ENCODE assay signal across 8 cellular contexts in the genomic region with DNA sequence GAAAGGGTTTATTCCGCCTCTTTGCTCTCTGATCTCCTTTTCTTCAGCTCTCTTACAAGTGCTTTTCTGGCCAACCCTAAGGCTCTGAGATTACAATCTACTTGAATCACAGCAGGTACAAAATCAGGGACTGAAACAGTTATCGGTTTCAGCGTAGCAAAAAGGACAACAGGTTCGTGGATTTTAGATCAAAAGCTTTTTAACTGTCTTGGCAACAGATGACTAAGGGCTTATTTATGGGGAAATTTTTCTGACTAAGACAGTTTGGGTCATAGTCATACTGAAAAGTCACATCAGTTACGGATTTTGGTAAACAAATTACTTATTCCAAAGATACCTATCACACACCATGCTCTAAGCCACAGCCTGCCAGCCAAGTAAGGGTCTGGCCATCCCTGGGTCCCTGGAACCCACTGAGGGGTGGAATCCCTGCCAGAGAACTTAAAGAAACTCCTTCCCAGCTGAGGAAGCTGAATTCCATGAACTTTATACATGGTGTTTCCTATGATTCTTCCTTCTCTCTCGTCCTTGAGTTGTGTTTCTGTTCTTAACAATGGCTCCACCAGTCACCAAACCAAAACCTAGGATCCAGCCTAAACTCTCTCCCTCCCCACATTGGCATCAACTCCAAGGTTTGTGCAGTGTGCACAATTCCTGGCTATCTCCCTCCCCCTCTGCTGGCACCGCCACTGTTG.
DNase-seq lines count a peak whose midpoint lies in the region; ATAC-seq lines count a peak whose summit lies in the region.

No MANE protein-coding gene starts in this region.

- H3K36me3 Mint-ChIP-seq in CD4-positive, alpha-beta memory T cell, result peaks cover 14 to 30% of the 10 kb centered on the region in 2 donors
- peaks cover 24% of the 10 kb centered on the region for H3K36me3 Mint-ChIP-seq in activated T-helper 1 cell treated with anti-CD3 and anti-CD28 coated beads, Interleukin-12 subunit alpha, Interleukin-12 subunit beta, Interleukin-2, Interleukin-4 antibody, amounts not matched to agents 30 ng/mL and 10 ng/mL and 1 ng/mL, durations not matched to agents 14 hours and 24 hours and 36 hours (ENCODE audit: low read depth)
- peaks cover 27% of the 10 kb centered on the region for H3K36me3 Mint-ChIP-seq in stimulated activated naive CD8-positive, alpha-beta T cell treated with anti-CD3 and anti-CD28 coated beads, Interleukin-15, Interleukin-2, amounts not matched to agents 100 ng/mL and 50 ng/mL, for 24 hours (ENCODE audit: low read depth)

- peaks cover 5% of the 10 kb centered on the region for H3K36me3 ChIP-seq in CD4-positive, alpha-beta memory T cell (ENCODE audit: insufficient read depth, low read length)
- H3K36me3 ChIP-seq in iPS-15b (ENCODE audit: control insufficient read depth, insufficient read depth, low read length), result no peaks in the 10 kb centered on the region

- ATAC-seq in GM19351 (IDR thresholded peaks at IDR 0.05; ENCODE audit: unreplicated experiment) (peak; percentile 57), HG03520 (IDR thresholded peaks at IDR 0.05; ENCODE audit: unreplicated experiment) (peak; percentile 45)

- H3K4me1 ChIP-seq in CD4-positive, alpha-beta memory T cell (ENCODE audit: insufficient read depth, low read length), result peaks cover 34% of the 10 kb centered on the region
- peaks cover 11% of the 10 kb centered on the region for H3K4me1 ChIP-seq in iPS-15b (ENCODE audit: control insufficient read depth, insufficient read depth, low read length)

- no peaks in the 10 kb centered on the region for H3K27me3 ChIP-seq in CD4-positive, alpha-beta memory T cell (ENCODE audit: insufficient read depth, low read length)
- H3K27me3 ChIP-seq in iPS-15b (ENCODE audit: control insufficient read depth, insufficient read depth, low read length), result peaks cover 24% of the 10 kb centered on the region

- H3K27ac Mint-ChIP-seq in CD4-positive, alpha-beta memory T cell, result peak overlapping the region; percentile 92 to 100 (median 97)
- peak overlapping the region; percentile 99 for H3K27ac Mint-ChIP-seq in activated T-helper 1 cell treated with anti-CD3 and anti-CD28 coated beads, Interleukin-12 subunit alpha, Interleukin-12 subunit beta, Interleukin-2, Interleukin-4 antibody, amounts not matched to agents 30 ng/mL and 10 ng/mL and 1 ng/mL, durations not matched to agents 14 hours and 24 hours and 36 hours
- peak overlapping the region; percentile 96 for H3K27ac Mint-ChIP-seq in stimulated activated naive CD8-positive, alpha-beta T cell treated with anti-CD3 and anti-CD28 coated beads, Interleukin-15, Interleukin-2, amounts not matched to agents 100 ng/mL and 50 ng/mL, for 24 hours

- no peaks in the 10 kb centered on the region for H3K9me3 Mint-ChIP-seq in CD4-positive, alpha-beta memory T cell
- H3K9me3 Mint-ChIP-seq in activated T-helper 1 cell treated with anti-CD3 and anti-CD28 coated beads, Interleukin-12 subunit alpha, Interleukin-12 subunit beta, Interleukin-2, Interleukin-4 antibody, amounts not matched to agents 30 ng/mL and 10 ng/mL and 1 ng/mL, durations not matched to agents 14 hours and 24 hours and 36 hours, result peaks cover 12% of the 10 kb centered on the region
- H3K9me3 Mint-ChIP-seq in stimulated activated naive CD8-positive, alpha-beta T cell treated with anti-CD3 and anti-CD28 coated beads, Interleukin-15, Interleukin-2, amounts not matched to agents 100 ng/mL and 50 ng/mL, for 24 hours, result peaks cover 4% of the 10 kb centered on the region

- no peaks in the 10 kb centered on the region for H3K9me3 ChIP-seq in CD4-positive, alpha-beta memory T cell (ENCODE audit: control insufficient read depth in 1 of 2, low read length in 2 of 2)
- H3K9me3 ChIP-seq in iPS-15b (ENCODE audit: control insufficient read depth, insufficient read depth, low read length), result no peaks in the 10 kb centered on the region

- peak overlapping the region; percentile 89 to 100 (median 96) for H3K4me3 Mint-ChIP-seq in CD4-positive, alpha-beta memory T cell
- peak overlapping the region; percentile 91 for H3K4me3 Mint-ChIP-seq in activated T-helper 1 cell treated with anti-CD3 and anti-CD28 coated beads, Interleukin-12 subunit alpha, Interleukin-12 subunit beta, Interleukin-2, Interleukin-4 antibody, amounts not matched to agents 30 ng/mL and 10 ng/mL and 1 ng/mL, durations not matched to agents 14 hours and 24 hours and 36 hours
- H3K4me3 Mint-ChIP-seq in stimulated activated naive CD8-positive, alpha-beta T cell treated with anti-CD3 and anti-CD28 coated beads, Interleukin-15, Interleukin-2, amounts not matched to agents 100 ng/mL and 50 ng/mL, for 24 hours, result peak overlapping the region; percentile 90

- H3K27ac ChIP-seq in CD4-positive, alpha-beta memory T cell (ENCODE audit: low read depth, low read length), result peak overlapping the region; percentile 76

- peak; percentile 51 to 74 (median 61) for DNase-seq in CD4-positive, alpha-beta memory T cell
- peak; percentile 54 for DNase-seq in activated T-helper 1 cell treated with anti-CD3 and anti-CD28 coated beads, Interleukin-12 subunit alpha, Interleukin-12 subunit beta, Interleukin-2, Interleukin-4 antibody, amounts not matched to agents 30 ng/mL and 10 ng/mL and 1 ng/mL, durations not matched to agents 14 hours and 24 hours and 36 hours (ENCODE audit: low spot score)
- DNase-seq in DMS153 treated with DMSO at 0.1 percent for 48 hours (lab: John Stamatoyannopoulos, UW; ENCODE audit: unreplicated experiment) (no peak), NCI-H128 (lab: John Stamatoyannopoulos, UW; ENCODE audit: unreplicated experiment) (no peak)

- POLR2A ChIA-PET in CD4-positive, alpha-beta memory T cell (lab: Charles Lee; ENCODE audit: partially characterized antibody), result interaction anchor here (1.0 to 3.0 kb wide), 16 partner anchors 18 to 233 kb away, joined by 3 to 25 read pairs (median 5); partner anchors contain the start of genes CDNF, HSPA14 and MSANTD7

- H3K27me3 Mint-ChIP-seq in CD4-positive, alpha-beta memory T cell, result no peaks in the 10 kb centered on the region
- no peaks in the 10 kb centered on the region for H3K27me3 Mint-ChIP-seq in activated T-helper 1 cell treated with anti-CD3 and anti-CD28 coated beads, Interleukin-12 subunit alpha, Interleukin-12 subunit beta, Interleukin-2, Interleukin-4 antibody, amounts not matched to agents 30 ng/mL and 10 ng/mL and 1 ng/mL, durations not matched to agents 14 hours and 24 hours and 36 hours (ENCODE audit: insufficient read depth)
- H3K27me3 Mint-ChIP-seq in stimulated activated naive CD8-positive, alpha-beta T cell treated with anti-CD3 and anti-CD28 coated beads, Interleukin-15, Interleukin-2, amounts not matched to agents 100 ng/mL and 50 ng/mL, for 24 hours, result no peaks in the 10 kb centered on the region

- no peak overlapping the region for H3K9ac ChIP-seq in iPS-15b (ENCODE audit: low read depth, low read length)

- peaks cover 30 to 50% (median 40%) of the 10 kb centered on the region in 4 donors for H3K4me1 Mint-ChIP-seq in CD4-positive, alpha-beta memory T cell
- peaks cover 74% of the 10 kb centered on the region for H3K4me1 Mint-ChIP-seq in activated T-helper 1 cell treated with anti-CD3 and anti-CD28 coated beads, Interleukin-12 subunit alpha, Interleukin-12 subunit beta, Interleukin-2, Interleukin-4 antibody, amounts not matched to agents 30 ng/mL and 10 ng/mL and 1 ng/mL, durations not matched to agents 14 hours and 24 hours and 36 hours (ENCODE audit: low read depth)
- peaks cover 76% of the 10 kb centered on the region for H3K4me1 Mint-ChIP-seq in stimulated activated naive CD8-positive, alpha-beta T cell treated with anti-CD3 and anti-CD28 coated beads, Interleukin-15, Interleukin-2, amounts not matched to agents 100 ng/mL and 50 ng/mL, for 24 hours (ENCODE audit: low read depth)

- CTCF ChIA-PET in CD4-positive, alpha-beta memory T cell (lab: Charles Lee; ENCODE audit: partially characterized antibody), result interaction anchor here (1.1 to 1.4 kb wide), 3 partner anchors 12 to 63 kb away, joined by 3 to 5 read pairs (median 3); no protein-coding TSS in a partner anchor

- intact Hi-C loops in CD4-positive, alpha-beta memory T cell (cut with micrococcal nuclease), result loop anchor here (1.0 to 2.0 kb wide), 3 partner anchors 22 to 233 kb away; partner anchors contain the start of genes CDNF, HSPA14 and MSANTD7
- intact Hi-C loops in activated T-helper 1 cell treated with anti-CD3 and anti-CD28 coated beads, Interleukin-12 subunit alpha, Interleukin-12 subunit beta, Interleukin-2, Interleukin-4 antibody, amounts not matched to agents 30 ng/mL and 10 ng/mL and 1 ng/mL, durations not matched to agents 14 hours and 24 hours and 36 hours (cut with micrococcal nuclease), result loop anchor here (1.0 to 5.0 kb wide), 14 partner anchors 17 to 564 kb away; partner anchors contain the start of genes CDNF, HSPA14, MSANTD7 and SUV39H2

- H3K4me3 ChIP-seq in CD4-positive, alpha-beta memory T cell (ENCODE audit: low read length in 2 of 2), result peak overlapping the region; percentile 48 to 86
- H3K4me3 ChIP-seq in iPS-15b (ENCODE audit: low read depth, low read length), result peak overlapping the region; percentile 45

Comparison
In these comparisons a context has a peak if more than half of its experiments do, and no peak if none do; other contexts are left out.
1. DNase-seq: peak in CD4-positive, alpha-beta memory T cell (5 of 5) and activated T-helper 1 cell treated with anti-CD3 and anti-CD28 coated beads, Interleukin-12 subunit alpha, Interleukin-12 subunit beta, Interleukin-2, Interleukin-4 antibody, amounts not matched to agents 30 ng/mL and 10 ng/mL and 1 ng/mL, durations not matched to agents 14 hours and 24 hours and 36 hours (single experiment); none in DMS153 treated with DMSO at 0.1 percent for 48 hours (single experiment) and NCI-H128 (single experiment).
2. Peak in every context shown above with its lines, with median percentiles within 50 percentile points of each other: H3K27ac Mint-ChIP-seq and H3K4me3 Mint-ChIP-seq.